ENCODE assay signal across 10 cellular contexts in genomic region chr19:2057484-2058469, GRCh38. TPM values are rescaled to one million over a fixed set of nuclear protein-coding genes. Genes with fewer than 3 reads are reported as not detected.
DNase-seq lines count a peak whose midpoint lies in the region; ATAC-seq and TF ChIP-seq lines count a peak whose summit lies in the region.
"Had no signal": no experiment of that assay in that cellular context is flagged by ENCODE, and none has a peak within 500 bp of the region (broad histone marks: within the 10 kb centered on the region; RNA-seq: fewer than 3 reads in every experiment).

No MANE protein-coding gene starts in this region.

- H3K9me3 ChIP-seq in suprapubic skin = no peaks in the 10 kb centered on the region

- TF ChIP-seq POLR2A in suprapubic skin (IDR thresholded peaks at IDR 0.05) = no peak

- H3K27me3 ChIP-seq in layer of hippocampus (ENCODE audit: control insufficient read depth, insufficient read depth, low read length) (no peaks in the 10 kb centered on the region), suprapubic skin (no peaks in the 10 kb centered on the region)

- H3K4me1 Mint-ChIP-seq in IgD-negative memory B cell = peaks cover 12 to 35% (median 23%) of the 10 kb centered on the region in 3 donors

- peaks cover 3% of the 10 kb centered on the region for H3K27me3 Mint-ChIP-seq in IgD-negative memory B cell

- no peak for ATAC-seq in activated naive CD4-positive, alpha-beta T cell treated with anti-CD3 and anti-CD28 coated beads, Interleukin-2, amount 50 U/mL, for 72 hours
- ATAC-seq: activated T-cell treated with anti-CD3 and anti-CD28 coated beads, Interleukin-2, amount 50 U/mL, for 72 hours had no signal

- H3K36me3 ChIP-seq in suprapubic skin = no peaks in the 10 kb centered on the region

- H3K36me3 Mint-ChIP-seq in IgD-negative memory B cell = no peaks in the 10 kb centered on the region
- peaks cover 0 to 5% of the 10 kb centered on the region in 2 donors for H3K36me3 Mint-ChIP-seq in activated naive CD4-positive, alpha-beta T cell treated with anti-CD3 and anti-CD28 coated beads, Interleukin-2, amount 50 U/mL, for 72 hours

- TF ChIP-seq EP300 in suprapubic skin (IDR thresholded peaks at IDR 0.05) = no peak

- DNase-seq in activated naive CD4-positive, alpha-beta T cell treated with anti-CD3 and anti-CD28 coated beads, Interleukin-2, amount 50 U/mL, for 72 hours (ENCODE audit: low spot score in 2 of 2) = no peak
- DNase-seq in suprapubic skin (ENCODE audit: low spot score in 2 of 2) (peak in 1 of 2 donors; percentile 68), NCI-H774 (lab: John Stamatoyannopoulos, UW) (no peak)
- DNase-seq in stimulated activated CD4-positive, alpha-beta T cell treated with anti-CD3 and anti-CD28 coated beads, Interleukin-12 subunit alpha, Interleukin-12 subunit beta, amount 100 ng/mL, for 4 hours = no peak
- DNase-seq in activated effector memory CD4-positive, alpha-beta T cell treated with anti-CD3 and anti-CD28 coated beads, Interleukin-2, amount 50 U/mL, for 16 hours = no peak
- DNase-seq: activated T-cell treated with anti-CD3 and anti-CD28 coated beads, Interleukin-2, amount 50 U/mL, for 72 hours had no signal

- peak overlapping the region; percentile 16 to 90 (median 89) for H3K27ac Mint-ChIP-seq in IgD-negative memory B cell
- peak overlapping the region; percentile 36 to 93 for H3K27ac Mint-ChIP-seq in activated naive CD4-positive, alpha-beta T cell treated with anti-CD3 and anti-CD28 coated beads, Interleukin-2, amount 50 U/mL, for 72 hours

- H3K27ac ChIP-seq in layer of hippocampus (ENCODE audit: low read depth, low read length) (peak overlapping the region; percentile 99), suprapubic skin (peak overlapping the region; percentile 100)
- H3K27ac ChIP-seq: KMS-11 had no signal

- no peak for TF ChIP-seq CTCF in suprapubic skin (IDR thresholded peaks at IDR 0.05)

- no peak overlapping the region for H3K4me3 ChIP-seq in suprapubic skin

- peaks cover 93% of the 10 kb centered on the region for H3K4me1 ChIP-seq in suprapubic skin

- H3K9me3 Mint-ChIP-seq in IgD-negative memory B cell = no peaks in the 10 kb centered on the region
- H3K9me3 Mint-ChIP-seq in activated naive CD4-positive, alpha-beta T cell treated with anti-CD3 and anti-CD28 coated beads, Interleukin-2, amount 50 U/mL, for 72 hours = no peaks in the 10 kb centered on the region
- H3K9me3 Mint-ChIP-seq: activated T-cell treated with anti-CD3 and anti-CD28 coated beads, Interleukin-2, amount 50 U/mL, for 72 hours; neural crest cell had no signal

- 64% methylated on average over 7 of the region's 23 CpGs for WGBS in suprapubic skin

- H3K4me3 Mint-ChIP-seq in IgD-negative memory B cell = peak overlapping the region in 3 of 4 donors; percentile 17 to 81 (median 48)
- H3K4me3 Mint-ChIP-seq: neural crest cell had no signal

RNA-seq across cellular contexts. Expression of gene MKNK2, which starts 6.7 kb away (rescaled TPM):
- 83.9 TPM for polyA plus RNA-seq in IgD-negative memory B cell
- 100 to 1,000 TPM; 211 to 261 TPM for total RNA-seq in activated naive CD4-positive, alpha-beta T cell treated with anti-CD3 and anti-CD28 coated beads, Interleukin-2, amount 50 U/mL, for 72 hours
- 100 to 1,000 TPM; 209 to 249 (median 219) TPM for total RNA-seq in suprapubic skin

RNA-seq across cellular contexts. Expression of gene MOB3A, which starts 38.3 kb away (rescaled TPM):
- 136 TPM for polyA plus RNA-seq in IgD-negative memory B cell
- 100 to 1,000 TPM in 1 of 2 donors, 10 to 100 TPM in 1; 91.8 to 183 TPM for total RNA-seq in activated naive CD4-positive, alpha-beta T cell treated with anti-CD3 and anti-CD28 coated beads, Interleukin-2, amount 50 U/mL, for 72 hours
- total RNA-seq in suprapubic skin = 10 to 100 TPM; 23.7 to 29.4 (median 28.1) TPM

RNA-seq across cellular contexts. Expression of gene IZUMO4, which starts 38.9 kb away (rescaled TPM):
- polyA plus RNA-seq in IgD-negative memory B cell = 0.83 TPM
- total RNA-seq in activated naive CD4-positive, alpha-beta T cell treated with anti-CD3 and anti-CD28 coated beads, Interleukin-2, amount 50 U/mL, for 72 hours = 100 to 1,000 TPM in 1 of 2 donors, 10 to 100 TPM in 1; 29.7 to 105 TPM
- total RNA-seq in suprapubic skin = 1 to 10 TPM; 2.1 to 8.1 (median 6.4) TPM

RNA-seq across cellular contexts. Expression of gene BTBD2, which starts 42.3 kb away (rescaled TPM):
- polyA plus RNA-seq in IgD-negative memory B cell = 8.2 TPM
- 10 to 100 TPM; 24.6 to 60.8 TPM for total RNA-seq in activated naive CD4-positive, alpha-beta T cell treated with anti-CD3 and anti-CD28 coated beads, Interleukin-2, amount 50 U/mL, for 72 hours
- total RNA-seq in suprapubic skin = 100 to 1,000 TPM in 1 of 4 donors, 10 to 100 TPM in 3; 83.0 to 101 (median 90.3) TPM
